13 cellular contexts compared by ENCODE assay signal in genomic region chr10:118272090-118272775, GRCh38.
A peak's percentile ranks its signal among the peaks of the same experiment; 100 is the strongest.
DNase-seq lines count a peak whose midpoint lies in the region; TF ChIP-seq lines count a peak whose summit lies in the region.
"Had no signal": no experiment of that assay in that cellular context is flagged by ENCODE, and none has a peak within 500 bp of the region (broad histone marks: within the 10 kb centered on the region; RNA-seq: fewer than 3 reads in every experiment).

No MANE protein-coding gene starts in this region.

- no peak for TF ChIP-seq CTCF in WI38 (IDR thresholded peaks at IDR 0.05; ENCODE audit: low read depth, low read length)
- TF ChIP-seq CTCF in left ventricle myocardium inferior (IDR thresholded peaks at IDR 0.05; ENCODE audit: borderline replicate concordance): no peak
- TF ChIP-seq CTCF in osteoblast (IDR thresholded peaks at IDR 0.05; ENCODE audit: extremely low read depth, low read depth, low read length): no peak
- no peak for TF ChIP-seq CTCF in WERI-Rb-1 (IDR thresholded peaks at IDR 0.05; ENCODE audit: low read depth, low read length)

- peak; percentile 23 for DNase-seq in AG08396 (ENCODE audit: low spot score)
- DNase-seq in left ventricle myocardium inferior: no peak
- peak; percentile 58 for DNase-seq in osteoblast (ENCODE audit: insufficient read length, low spot score, missing footprints)
- no peak for DNase-seq in RKO (ENCODE audit: low spot score)
- no peak for DNase-seq in stimulated activated CD4-positive, alpha-beta T cell treated with anti-CD3 and anti-CD28 coated beads, Interleukin-2, amount 100 ng/mL, for 24 hours
- DNase-seq in HT-29 (ENCODE audit: low spot score): no peak
- DNase-seq in WERI-Rb-1: no peak
- DNase-seq: activated T-cell treated with anti-CD3 and anti-CD28 coated beads, Interleukin-2, amount 50 U/mL, for 4 hours; NCI-H748 treated with DMSO at 0.1 percent for 48 hours; T-helper 17 cell had no signal

- intact Hi-C loops in left ventricle myocardium inferior (cut with micrococcal nuclease): no loop called here

- peak overlapping the region; percentile 28 for H3K27ac ChIP-seq in left ventricle myocardium inferior (replicated peaks)
- H3K27ac ChIP-seq in osteoblast (ENCODE audit: low read depth, low read length): no peak overlapping the region
- H3K27ac ChIP-seq in WERI-Rb-1: no peak overlapping the region
- H3K27ac ChIP-seq: C4-2B, neutrophil had no signal

- H3K4me1 ChIP-seq in left ventricle myocardium inferior (peaks cover 13% of the 10 kb centered on the region), osteoblast (ENCODE audit: insufficient read depth, low read length) (peaks cover 2% of the 10 kb centered on the region)

- H3K9me3 ChIP-seq in left ventricle myocardium inferior (replicated peaks) (peaks cover 2% of the 10 kb centered on the region), osteoblast (ENCODE audit: low read depth, low read length) (no peaks in the 10 kb centered on the region), WERI-Rb-1 (ENCODE audit: severe bottlenecking) (no peaks in the 10 kb centered on the region)
- H3K9me3 ChIP-seq: neutrophil had no signal

- H3K27me3 ChIP-seq in left ventricle myocardium inferior (ENCODE audit: low read depth): peaks cover 67% of the 10 kb centered on the region
- no peaks in the 10 kb centered on the region for H3K27me3 ChIP-seq in osteoblast (ENCODE audit: insufficient read depth, low read length)
- peaks cover 70% of the 10 kb centered on the region for H3K27me3 ChIP-seq in WERI-Rb-1 (ENCODE audit: insufficient read depth, low read depth, severe bottlenecking)

- no peaks in the 10 kb centered on the region for H4K20me1 ChIP-seq in osteoblast (ENCODE audit: insufficient read depth, low read length)

- H3K79me2 ChIP-seq in osteoblast (ENCODE audit: insufficient read depth, low read length): no peaks in the 10 kb centered on the region

- H3K4me3 ChIP-seq in WI38 (ENCODE audit: low read depth, low read length) (peak overlapping the region; percentile 16), left ventricle myocardium inferior (peak overlapping the region; percentile 44), osteoblast (ENCODE audit: insufficient read depth, low read length) (peak overlapping the region; percentile 47), WERI-Rb-1 (ENCODE audit: low read depth, low read length) (no peak overlapping the region)

- no peaks in the 10 kb centered on the region for H3K36me3 ChIP-seq in left ventricle myocardium inferior
- H3K36me3 ChIP-seq in osteoblast (ENCODE audit: insufficient read depth, low read length): no peaks in the 10 kb centered on the region
- H3K36me3 ChIP-seq in WERI-Rb-1: no peaks in the 10 kb centered on the region
- H3K36me3 ChIP-seq: neutrophil had no signal

- peak overlapping the region; percentile 76 for H2AFZ ChIP-seq in osteoblast (ENCODE audit: low read length)

- peak overlapping the region; percentile 74 for H3K4me2 ChIP-seq in osteoblast (ENCODE audit: insufficient read depth, low read length)

Comparison
In these comparisons a context has a peak if more than half of its experiments do, and no peak if none do; other contexts are left out.
1. DNase-seq: peak in AG08396 (single experiment) and osteoblast (single experiment); none in left ventricle myocardium inferior (single experiment), RKO (single experiment), stimulated activated CD4-positive, alpha-beta T cell treated with anti-CD3 and anti-CD28 coated beads, Interleukin-2, amount 100 ng/mL, for 24 hours (0 of 2), HT-29 (single experiment) and WERI-Rb-1 (single experiment).